Comparison of ENCODE assay signal across 9 cellular contexts in genomic region chr17:63838586-63839184, GRCh38. TPM values are rescaled to one million over a fixed set of nuclear protein-coding genes. Genes with fewer than 3 reads are reported as not detected.
DNase-seq lines count a peak whose midpoint lies in the region; ATAC-seq and TF ChIP-seq lines count a peak whose summit lies in the region.
"Had no signal": no experiment of that assay in that cellular context is flagged by ENCODE, and none has a peak within 500 bp of the region (broad histone marks: within the 10 kb centered on the region; RNA-seq: fewer than 3 reads in every experiment).

No MANE protein-coding gene starts in this region.

- no peak overlapping the region for H3K9ac ChIP-seq in SK-N-SH
- no peak overlapping the region for H3K9ac ChIP-seq in smooth muscle cell (ENCODE audit: low read depth)

- 77% methylated on average over 4 of the region's 7 CpGs for WGBS in SK-N-SH (ENCODE audit: low lambda C conversion rate)
- WGBS in smooth muscle cell (ENCODE audit: low lambda C conversion rate): 64% methylated on average over 7 of the region's 7 CpGs

- TF ChIP-seq EP300 in SK-N-SH (IDR thresholded peaks at IDR 0.05; ENCODE audit: borderline replicate concordance in 1 of 2, low read depth in 1 of 2, low read length in 1 of 2): no peak

- H4K20me1 ChIP-seq in SK-N-SH (ENCODE audit: insufficient read depth) (peaks cover 27% of the 10 kb centered on the region), smooth muscle cell (ENCODE audit: low read depth) (peaks cover 56% of the 10 kb centered on the region)

- H3F3A ChIP-seq in SK-N-SH (replicated peaks; ENCODE audit: insufficient read depth) (peaks cover 19% of the 10 kb centered on the region), smooth muscle cell (ENCODE audit: low read depth) (peaks cover 10% of the 10 kb centered on the region)

- H3K36me3 Mint-ChIP-seq in activated CD8-positive, alpha-beta T cell treated with anti-CD3 and anti-CD28 coated beads, Interleukin-2, amount 10 ng/mL, durations not matched to agents 7 days and 5 days (ENCODE audit: low read depth): peaks cover 42% of the 10 kb centered on the region

- POLR2A ChIA-PET in SK-N-SH (lab: Yijun Ruan, JAX): interaction anchor here (0.6 to 9.2 kb wide), 5 partner anchors 9 to 668 kb away, joined by 3 to 108 read pairs (median 4); partner anchors contain the start of genes CEP95, DDX5, FTSJ3 and PSMC5
- POLR2A ChIA-PET in activated CD8-positive, alpha-beta T cell treated with anti-CD3 and anti-CD28 coated beads, Interleukin-2, amount 10 ng/mL, durations not matched to agents 7 days and 5 days (lab: Charles Lee): interaction anchor here (0.8 to 8.0 kb wide), 7 partner anchors 10 to 145 kb away, joined by 3 to 124 read pairs (median 5); partner anchors contain the start of genes CCDC47, DDX42, FTSJ3 and PSMC5

- no peak for TF ChIP-seq RAD21 in SK-N-SH (IDR thresholded peaks at IDR 0.05; ENCODE audit: low read length)

- H3K27me3 Mint-ChIP-seq in activated CD8-positive, alpha-beta T cell treated with anti-CD3 and anti-CD28 coated beads, Interleukin-2, amount 10 ng/mL, durations not matched to agents 7 days and 5 days (ENCODE audit: low read depth): no peaks in the 10 kb centered on the region

- CTCF ChIA-PET in SK-N-SH (lab: Yijun Ruan, JAX): interaction anchor here (0.9 to 9.1 kb wide), 9 partner anchors 10 to 227 kb away, joined by 3 to 96 read pairs (median 3); partner anchors contain the start of genes DDX42, FTSJ3 and PSMC5
- CTCF ChIA-PET in activated CD8-positive, alpha-beta T cell treated with anti-CD3 and anti-CD28 coated beads, Interleukin-2, amount 10 ng/mL, durations not matched to agents 7 days and 5 days (lab: Charles Lee): interaction anchor here (2.6 to 5.5 kb wide), 2 partner anchors 9 to 10 kb away, joined by 12 to 56 read pairs; partner anchors contain the start of gene FTSJ3

- H2AFZ ChIP-seq in SK-N-SH (ENCODE audit: low read depth): no peak overlapping the region
- no peak overlapping the region for H2AFZ ChIP-seq in smooth muscle cell (ENCODE audit: low read depth)

- DNase-seq in SK-N-SH (no peak), Right ventricle myocardium superior (peak; percentile 96), putamen (ENCODE audit: low spot score) (peak; percentile 85), smooth muscle cell (lab: John Stamatoyannopoulos, UW; ENCODE audit: unreplicated experiment) (no peak)
- DNase-seq in activated CD8-positive, alpha-beta T cell treated with anti-CD3 and anti-CD28 coated beads, Interleukin-2, amount 10 ng/mL, durations not matched to agents 7 days and 5 days: no peak

- H3K9me3 ChIP-seq in SK-N-SH: no peaks in the 10 kb centered on the region
- H3K9me3 ChIP-seq in smooth muscle cell (replicated peaks; ENCODE audit: low read depth): no peaks in the 10 kb centered on the region

- H3K4me3 Mint-ChIP-seq in activated CD8-positive, alpha-beta T cell treated with anti-CD3 and anti-CD28 coated beads, Interleukin-2, amount 10 ng/mL, durations not matched to agents 7 days and 5 days: peak overlapping the region; percentile 15

- H3K4me2 ChIP-seq in SK-N-SH (peak overlapping the region; percentile 17; the same call in 1 of the 2 replicates), smooth muscle cell (no peak overlapping the region)

- H3K27ac ChIP-seq in SK-N-SH (ENCODE audit: low read depth in 2 of 2, low read length in 1 of 2): peak overlapping the region; percentile 3 to 81; a peak in 3 of 4 replicates
- H3K27ac ChIP-seq in smooth muscle cell (ENCODE audit: low read depth): no peak overlapping the region

- H3K27ac Mint-ChIP-seq in activated CD8-positive, alpha-beta T cell treated with anti-CD3 and anti-CD28 coated beads, Interleukin-2, amount 10 ng/mL, durations not matched to agents 7 days and 5 days: peak overlapping the region; percentile 60

- H3K79me2 ChIP-seq in SK-N-SH (ENCODE audit: insufficient read depth) (peaks cover 65% of the 10 kb centered on the region), smooth muscle cell (ENCODE audit: low read depth) (peaks cover 63% of the 10 kb centered on the region)

- H3K4me1 ChIP-seq in SK-N-SH (ENCODE audit: control insufficient read depth in 1 of 2, insufficient read depth in 2 of 2, low read depth in 1 of 2, low read length in 1 of 2) (peaks cover 27 to 48% of the 10 kb centered on the region in 2 experiments), smooth muscle cell (ENCODE audit: low read depth) (peaks cover 18% of the 10 kb centered on the region)

- TF ChIP-seq CTCF in SK-N-SH (IDR thresholded peaks at IDR 0.05) (no peak), smooth muscle cell (IDR thresholded peaks at IDR 0.05; ENCODE audit: borderline replicate concordance, insufficient read depth, poor library complexity, severe bottlenecking) (no peak)

- H3K9me3 Mint-ChIP-seq in activated CD8-positive, alpha-beta T cell treated with anti-CD3 and anti-CD28 coated beads, Interleukin-2, amount 10 ng/mL, durations not matched to agents 7 days and 5 days (ENCODE audit: insufficient read depth): no peaks in the 10 kb centered on the region

- no peak for ATAC-seq in SK-N-SH treated with all-trans-retinoic acid at 6 μM for 48 hours
- ATAC-seq in activated CD8-positive, alpha-beta T cell treated with anti-CD3 and anti-CD28 coated beads, Interleukin-2, amount 10 ng/mL, durations not matched to agents 7 days and 5 days: no peak
- peak; percentile 65 for ATAC-seq in Right ventricle myocardium superior (ENCODE audit: poor library complexity)
- ATAC-seq in GM19035 (IDR thresholded peaks at IDR 0.05; ENCODE audit: unreplicated experiment): no peak
- no peak for ATAC-seq in HG03571 (IDR thresholded peaks at IDR 0.05; ENCODE audit: unreplicated experiment)

- H3K4me3 ChIP-seq in SK-N-SH (ENCODE audit: low read depth in 2 of 2, low read length in 1 of 2): no peak overlapping the region
- H3K4me3 ChIP-seq in smooth muscle cell: no peak overlapping the region

- intact Hi-C loops in Right ventricle myocardium superior (cut with DNase I): no loop called here

- no peaks in the 10 kb centered on the region for H3K27me3 ChIP-seq in SK-N-SH (ENCODE audit: insufficient read depth)
- H3K27me3 ChIP-seq in smooth muscle cell (ENCODE audit: low read depth): no peaks in the 10 kb centered on the region

- H3K9me2 ChIP-seq in SK-N-SH: no peaks in the 10 kb centered on the region

- H3K4me1 Mint-ChIP-seq in activated CD8-positive, alpha-beta T cell treated with anti-CD3 and anti-CD28 coated beads, Interleukin-2, amount 10 ng/mL, durations not matched to agents 7 days and 5 days (ENCODE audit: low read depth): peaks cover 38% of the 10 kb centered on the region

- H3K36me3 ChIP-seq in SK-N-SH (replicated peaks in 1 of 2; ENCODE audit: control insufficient read depth in 1 of 2, insufficient read depth in 2 of 2, low read length in 1 of 2) (peaks cover 24 to 29% of the 10 kb centered on the region in 2 experiments), smooth muscle cell (ENCODE audit: low read depth) (no peaks in the 10 kb centered on the region)

TF ChIP-seq in SK-N-SH, 30 proteins besides CTCF, POLR2A, EP300 and RAD21 (continues in another document):
- no peak for TF ChIP-seq CHD2 (IDR thresholded peaks at IDR 0.05; ENCODE audit: low read length, partially characterized antibody)

TF ChIP-seq in SK-N-SH treated with all-trans-retinoic acid at 6 μM for 48 hours, 23 proteins besides CTCF, POLR2A, EP300 and RAD21 (continues in another document):
- no peak for TF ChIP-seq RARB (CRISPR knock-in tag; IDR thresholded peaks at IDR 0.05)
- TF ChIP-seq ZNF8 (CRISPR knock-in tag; IDR thresholded peaks at IDR 0.05): no peak
- TF ChIP-seq TCF4 (CRISPR knock-in tag; IDR thresholded peaks at IDR 0.05; ENCODE audit: borderline replicate concordance): no peak
- no peak for TF ChIP-seq PPARA (CRISPR knock-in tag; IDR thresholded peaks at IDR 0.05; ENCODE audit: borderline replicate concordance)

RNA-seq across cellular contexts. Expression of gene SMARCD2, which starts 3.8 kb away (rescaled TPM):
- 89.1 and 106 TPM in 2 replicates for polyA plus RNA-seq in SK-N-SH (2012; rRNA removed)
- 62.3 and 82.2 TPM in 2 replicates for polyA plus RNA-seq in SK-N-SH (2012; cell fraction: cytosol; rRNA removed)
- polyA plus RNA-seq in SK-N-SH (2012; cell fraction: nucleus; rRNA removed): 84.7 and 121 TPM in 2 replicates
- total RNA-seq in activated CD8-positive, alpha-beta T cell treated with anti-CD3 and anti-CD28 coated beads, Interleukin-2, amount 10 ng/mL, durations not matched to agents 7 days and 5 days: 100 to 1,000 TPM; 130 to 136 TPM
- total RNA-seq in Right ventricle myocardium superior: 22.0 TPM
- total RNA-seq in smooth muscle cell: 41.6 and 43.7 TPM in 2 replicates
- 41.9 and 58.6 TPM in 2 replicates for polyA plus RNA-seq in smooth muscle cell

RNA-seq across cellular contexts. Expression of gene FTSJ3, which starts 11.2 kb away (rescaled TPM):
- polyA plus RNA-seq in SK-N-SH (2012; rRNA removed) (148 and 180 TPM in 2 replicates), smooth muscle cell (21.9 and 24.8 TPM in 2 replicates)
- polyA plus RNA-seq in SK-N-SH (2012; cell fraction: cytosol; rRNA removed): 147 and 150 TPM in 2 replicates
- polyA plus RNA-seq in SK-N-SH (2012; cell fraction: nucleus; rRNA removed): 242 and 303 TPM in 2 replicates
- total RNA-seq in activated CD8-positive, alpha-beta T cell treated with anti-CD3 and anti-CD28 coated beads, Interleukin-2, amount 10 ng/mL, durations not matched to agents 7 days and 5 days: 10 to 100 TPM; 58.7 to 62.2 TPM
- total RNA-seq in Right ventricle myocardium superior (29.8 TPM), smooth muscle cell (32.5 and 46.8 TPM in 2 replicates)

RNA-seq across cellular contexts. Expression of gene PSMC5, which starts 11.5 kb away (rescaled TPM):
- polyA plus RNA-seq in SK-N-SH (2012; rRNA removed) (424 and 468 TPM in 2 replicates), smooth muscle cell (132 and 153 TPM in 2 replicates)
- 441 and 497 TPM in 2 replicates for polyA plus RNA-seq in SK-N-SH (2012; cell fraction: cytosol; rRNA removed)
- 369 and 384 TPM in 2 replicates for polyA plus RNA-seq in SK-N-SH (2012; cell fraction: nucleus; rRNA removed)
- total RNA-seq in activated CD8-positive, alpha-beta T cell treated with anti-CD3 and anti-CD28 coated beads, Interleukin-2, amount 10 ng/mL, durations not matched to agents 7 days and 5 days: 100 to 1,000 TPM; 176 to 179 TPM
- total RNA-seq in Right ventricle myocardium superior (136 TPM), smooth muscle cell (32.3 and 46.2 TPM in 2 replicates)

RNA-seq across cellular contexts. Expression of gene CSH2, which starts 34.8 kb away (rescaled TPM):
- not detected in 2 replicates for polyA plus RNA-seq in SK-N-SH (2012; rRNA removed)
- not detected in 2 replicates for polyA plus RNA-seq in SK-N-SH (2012; cell fraction: cytosol; rRNA removed)
- polyA plus RNA-seq in SK-N-SH (2012; cell fraction: nucleus; rRNA removed): not detected in 2 replicates
- total RNA-seq in activated CD8-positive, alpha-beta T cell treated with anti-CD3 and anti-CD28 coated beads, Interleukin-2, amount 10 ng/mL, durations not matched to agents 7 days and 5 days: not detected
- total RNA-seq in Right ventricle myocardium superior: not detected
- total RNA-seq in smooth muscle cell: not detected in 2 replicates
- not detected in 2 replicates for polyA plus RNA-seq in smooth muscle cell
- polyA plus RNA-seq: adipose tissue had no signal

RNA-seq across cellular contexts. Expression of gene GH2, which starts 43.1 kb away (rescaled TPM):
- polyA plus RNA-seq in SK-N-SH (2012; rRNA removed) (not detected in 2 replicates), smooth muscle cell (not detected in 2 replicates)
- not detected in 2 replicates for polyA plus RNA-seq in SK-N-SH (2012; cell fraction: cytosol; rRNA removed)
- polyA plus RNA-seq in SK-N-SH (2012; cell fraction: nucleus; rRNA removed): not detected in 2 replicates
- not detected for total RNA-seq in activated CD8-positive, alpha-beta T cell treated with anti-CD3 and anti-CD28 coated beads, Interleukin-2, amount 10 ng/mL, durations not matched to agents 7 days and 5 days
- total RNA-seq in Right ventricle myocardium superior (not detected), smooth muscle cell (not detected in 2 replicates)
- polyA plus RNA-seq: adipose tissue had no signal

Comparison
In these comparisons a context has a peak if more than half of its experiments do, and no peak if none do; other contexts are left out.
1. DNase-seq: peak in Right ventricle myocardium superior (single experiment) and putamen (single experiment); none in SK-N-SH (single experiment), activated CD8-positive, alpha-beta T cell treated with anti-CD3 and anti-CD28 coated beads, Interleukin-2, amount 10 ng/mL, durations not matched to agents 7 days and 5 days (single experiment) and smooth muscle cell (single experiment).